Comparison of ENCODE assay signal across 8 cellular contexts in genomic region chr20:53750827-53751393, GRCh38.
DNase-seq lines count a peak whose midpoint lies in the region; ATAC-seq and TF ChIP-seq lines count a peak whose summit lies in the region.

No MANE protein-coding gene starts in this region.

- no peaks in the 10 kb centered on the region for H3K9me3 Mint-ChIP-seq in CD8-positive, alpha-beta memory T cell
- H3K9me3 Mint-ChIP-seq in activated CD8-positive, alpha-beta T cell treated with anti-CD3 and anti-CD28 coated beads for 36 hours, result no peaks in the 10 kb centered on the region

- no peaks in the 10 kb centered on the region for H3K27me3 ChIP-seq in CD8-positive, alpha-beta memory T cell (ENCODE audit: insufficient read depth, low read length, poor library complexity, severe bottlenecking)
- no peaks in the 10 kb centered on the region for H3K27me3 ChIP-seq in HL-60 (ENCODE audit: insufficient read depth, poor library complexity, severe bottlenecking)
- no peaks in the 10 kb centered on the region for H3K27me3 ChIP-seq in gastroesophageal sphincter

- 30 to 39% methylated on average over 9 to 10 of the region's 12 CpGs for WGBS in gastroesophageal sphincter (ENCODE audit: low coverage in 1 of 2), 2 donors

- TF ChIP-seq CTCF in HL-60 (IDR thresholded peaks at IDR 0.05; ENCODE audit: insufficient read depth, low read length), result no peak
- no peak for TF ChIP-seq CTCF in activated CD8-positive, alpha-beta T cell treated with anti-CD3 and anti-CD28 coated beads for 36 hours (IDR thresholded peaks at IDR 0.05)
- TF ChIP-seq CTCF in gastroesophageal sphincter (IDR thresholded peaks at IDR 0.05), result no peak

- ATAC-seq in GM19455 (IDR thresholded peaks at IDR 0.05; ENCODE audit: unreplicated experiment) (peak; percentile 29), gastroesophageal sphincter (no peak)
- ATAC-seq in activated CD8-positive, alpha-beta T cell treated with anti-CD3 and anti-CD28 coated beads for 36 hours, result peak; percentile 63

- CTCF ChIA-PET in CD8-positive, alpha-beta memory T cell (lab: Charles Lee), result interaction anchor here (0.9 to 1.8 kb wide), 5 partner anchors 111 to 171 kb away, joined by 3 to 8 read pairs (median 4); no protein-coding TSS in a partner anchor
- CTCF ChIA-PET in activated CD8-positive, alpha-beta T cell treated with anti-CD3 and anti-CD28 coated beads for 36 hours (lab: Charles Lee), result interaction anchor here (0.9 to 1.5 kb wide), 8 partner anchors 8 to 171 kb away, joined by 3 to 6 read pairs (median 4); no protein-coding TSS in a partner anchor

- TF ChIP-seq EP300 in gastroesophageal sphincter (IDR thresholded peaks at IDR 0.05), result no peak

- peaks cover 55 to 70% (median 69%) of the 10 kb centered on the region in 3 donors for H3K4me1 Mint-ChIP-seq in CD8-positive, alpha-beta memory T cell
- peaks cover 61% of the 10 kb centered on the region for H3K4me1 Mint-ChIP-seq in activated CD8-positive, alpha-beta T cell treated with anti-CD3 and anti-CD28 coated beads for 36 hours (ENCODE audit: low read depth)

- H3K27ac Mint-ChIP-seq in CD8-positive, alpha-beta memory T cell, result peak overlapping the region; percentile 87 to 97 (median 90)
- H3K27ac Mint-ChIP-seq in activated CD8-positive, alpha-beta T cell treated with anti-CD3 and anti-CD28 coated beads for 36 hours, result peak overlapping the region; percentile 97

- H3K36me3 ChIP-seq in CD8-positive, alpha-beta memory T cell (ENCODE audit: insufficient read depth, low read length), result no peaks in the 10 kb centered on the region
- no peaks in the 10 kb centered on the region for H3K36me3 ChIP-seq in gastroesophageal sphincter

- intact Hi-C loops in activated CD8-positive, alpha-beta T cell treated with anti-CD3 and anti-CD28 coated beads for 36 hours (cut with micrococcal nuclease), result loop anchor here (5.0 to 10.0 kb wide), 4 partner anchors 81 to 186 kb away; no protein-coding TSS in a partner anchor

- peaks cover 65% of the 10 kb centered on the region for H3K4me1 ChIP-seq in CD8-positive, alpha-beta memory T cell (ENCODE audit: insufficient read depth, low read length)
- peaks cover 0 to 15% (median 7%) of the 10 kb centered on the region in 3 donors for H3K4me1 ChIP-seq in gastroesophageal sphincter

- peak; percentile 1 to 72 (median 23) for DNase-seq in CD8-positive, alpha-beta memory T cell
- DNase-seq in HL-60 (ENCODE audit: low read depth in 1 of 2, low spot score in 1 of 2) (no peak), NCI-H524 treated with DMSO at 0.1 percent for 48 hours (lab: John Stamatoyannopoulos, UW) (no peak)
- DNase-seq in activated CD8-positive, alpha-beta T cell treated with anti-CD3 and anti-CD28 coated beads for 36 hours, result peak; percentile 76
- peak; percentile 28 to 29 for DNase-seq in stimulated activated CD4-positive, alpha-beta T cell treated with anti-CD3 and anti-CD28 coated beads, Interleukin-2, amount 100 ng/mL, for 24 hours
- no peak for DNase-seq in effector CD4-positive, alpha-beta T cell

- H3K4me3 Mint-ChIP-seq in CD8-positive, alpha-beta memory T cell, result peak overlapping the region; percentile 40 to 86 (median 63)
- peak overlapping the region; percentile 59 for H3K4me3 Mint-ChIP-seq in activated CD8-positive, alpha-beta T cell treated with anti-CD3 and anti-CD28 coated beads for 36 hours

- H3K27me3 Mint-ChIP-seq in CD8-positive, alpha-beta memory T cell, result no peaks in the 10 kb centered on the region
- no peaks in the 10 kb centered on the region for H3K27me3 Mint-ChIP-seq in activated CD8-positive, alpha-beta T cell treated with anti-CD3 and anti-CD28 coated beads for 36 hours

- no peaks in the 10 kb centered on the region for H3K9me3 ChIP-seq in CD8-positive, alpha-beta memory T cell (ENCODE audit: low read length)
- H3K9me3 ChIP-seq in gastroesophageal sphincter, result no peaks in the 10 kb centered on the region

- no peaks in the 10 kb centered on the region for H3K36me3 Mint-ChIP-seq in CD8-positive, alpha-beta memory T cell
- H3K36me3 Mint-ChIP-seq in activated CD8-positive, alpha-beta T cell treated with anti-CD3 and anti-CD28 coated beads for 36 hours (ENCODE audit: low read depth), result no peaks in the 10 kb centered on the region

- H3K27ac ChIP-seq in CD8-positive, alpha-beta memory T cell (ENCODE audit: low read depth, low read length), result peak overlapping the region; percentile 71
- H3K27ac ChIP-seq in HL-60 (replicated peaks) (peak overlapping the region; percentile 82), gastroesophageal sphincter (peak overlapping the region; percentile 10 to 68 (median 54))

- POLR2A ChIA-PET in CD8-positive, alpha-beta memory T cell (lab: Charles Lee), result interaction anchor here (0.5 to 1.0 kb wide), 3 partner anchors 84 to 182 kb away, joined by 3 to 6 read pairs (median 4); no protein-coding TSS in a partner anchor
- POLR2A ChIA-PET in activated CD8-positive, alpha-beta T cell treated with anti-CD3 and anti-CD28 coated beads for 36 hours (lab: Charles Lee), result interaction anchor here (0.5 to 2.8 kb wide), 21 partner anchors 10 to 180 kb away, joined by 3 to 8 read pairs (median 4); no protein-coding TSS in a partner anchor

- TF ChIP-seq POLR2A in gastroesophageal sphincter (IDR thresholded peaks at IDR 0.05), result no peak

- H3K4me3 ChIP-seq in CD8-positive, alpha-beta memory T cell (ENCODE audit: low read length), result no peak overlapping the region
- no peak overlapping the region for H3K4me3 ChIP-seq in HL-60 (replicated peaks; ENCODE audit: insufficient read depth, low read length)
- no peak overlapping the region for H3K4me3 ChIP-seq in gastroesophageal sphincter

Comparison
In these comparisons a context has a peak if more than half of its experiments do, and no peak if none do; other contexts are left out.
1. DNase-seq: peak in CD8-positive, alpha-beta memory T cell (5 of 5), activated CD8-positive, alpha-beta T cell treated with anti-CD3 and anti-CD28 coated beads for 36 hours (single experiment) and stimulated activated CD4-positive, alpha-beta T cell treated with anti-CD3 and anti-CD28 coated beads, Interleukin-2, amount 100 ng/mL, for 24 hours (2 of 2); none in HL-60 (0 of 2), NCI-H524 treated with DMSO at 0.1 percent for 48 hours (single experiment) and effector CD4-positive, alpha-beta T cell (single experiment).
2. Peak in every context shown above with its lines, with median percentiles within 50 percentile points of each other: H3K27ac ChIP-seq.